ENCODE assay signal across 15 cellular contexts in the genomic region with DNA sequence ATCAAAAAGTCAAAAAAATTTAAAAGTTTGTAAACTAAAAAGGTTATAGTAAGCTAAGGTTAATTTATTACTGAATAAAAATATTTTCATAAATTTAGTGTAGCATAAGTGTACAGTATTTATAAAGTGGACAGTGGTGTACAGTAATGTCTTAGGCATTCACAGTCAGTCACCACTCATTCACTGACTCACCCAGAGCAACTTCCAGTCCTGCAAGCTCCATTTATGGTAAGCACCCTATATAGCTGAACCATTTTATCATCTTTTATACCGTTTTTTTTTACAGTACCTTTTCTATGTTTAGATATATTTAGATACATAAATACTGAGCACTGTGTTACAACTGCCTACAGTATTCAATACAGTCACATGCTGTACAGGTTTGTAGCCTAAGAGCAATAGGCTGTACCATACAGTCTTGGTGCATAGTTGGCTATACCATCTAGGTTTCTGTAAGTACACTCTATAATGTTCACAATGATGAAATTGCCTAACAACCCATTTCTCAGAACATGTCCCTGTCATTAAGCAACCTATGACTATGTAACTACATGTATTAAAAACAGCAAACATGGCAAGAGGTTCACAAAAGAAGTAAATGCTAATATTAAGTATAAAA. TPM values are rescaled to one million over a fixed set of nuclear protein-coding genes. Genes with fewer than 3 reads are reported as not detected.
DNase-seq lines count a peak whose midpoint lies in the region; ATAC-seq, FAIRE-seq and TF ChIP-seq lines count a peak whose summit lies in the region.
"Had no signal": no experiment of that assay in that cellular context is flagged by ENCODE, and none has a peak within 500 bp of the region (broad histone marks: within the 10 kb centered on the region; RNA-seq: fewer than 3 reads in every experiment).

No MANE protein-coding gene starts in this region.

- FAIRE-seq in GM12878 (lab: Jason Lieb, UNC) = no peak
- FAIRE-seq: GM12892 had no signal

- in situ Hi-C loops in GM12878 (cut with MboI) = no loop called here

- RAD21 ChIA-PET in GM12878 (lab: Charles Lee; ENCODE audit: unreplicated experiment) = interaction anchor here (0.7 to 8.3 kb wide), 14 partner anchors 14 to 432 kb away, joined by 3 to 257 read pairs (median 7); a partner anchor contains a TSS

- BruUV-seq in GM12878 (replicated peaks; lab: Mats Ljungman, UMichigan) = no TSS peak

- DNase-seq in AG20443 (ENCODE audit: low spot score) (peak; percentile 4), M059J (ENCODE audit: low read depth) (peak; percentile 79), GM12878 (ENCODE audit: low read depth, low spot score) (no peak), kidney epithelial cell (ENCODE audit: low read depth) (peak; percentile 50), NOMO-1 treated with DMSO at 0.1 percent for 48 hours (lab: John Stamatoyannopoulos, UW; ENCODE audit: unreplicated experiment) (no peak), SK-N-DZ (ENCODE audit: low spot score) (no peak), NCI-H1092 treated with DMSO at 0.1 percent for 48 hours (lab: John Stamatoyannopoulos, UW) (no peak)
- DNase-seq: activated CD4-positive, CD25-positive, alpha-beta regulatory T cell; cortex of kidney; hippocampal formation; NCI-H446; SHP77 treated with DMSO at 0.1 percent for 48 hours had no signal

- SMC1A ChIA-PET in GM12878 (lab: Charles Lee; ENCODE audit: uncharacterized antibody, unreplicated experiment) = interaction anchor here (0.7 to 15.3 kb wide), 14 partner anchors 13 to 432 kb away, joined by 3 to 403 read pairs (median 14); no protein-coding TSS in a partner anchor

- 0% methylated on average over 1 of the region's 1 CpG for WGBS in GM12878 (ENCODE audit: insufficient coverage, insufficient replicate concordance, low lambda C conversion rate, missing lambda C conversion rate)

- H3K79me2 ChIP-seq in GM12878 (ENCODE audit: control insufficient read depth, insufficient read depth, low read length) = peaks cover 14% of the 10 kb centered on the region

- H4K20me1 ChIP-seq in GM12878 (ENCODE audit: control insufficient read depth, insufficient read depth) = no peaks in the 10 kb centered on the region

- no peak overlapping the region for H3K4me2 ChIP-seq in GM12878 (ENCODE audit: control insufficient read depth, insufficient read depth)

- no peak for TF ChIP-seq RAD21 in GM12878 (IDR thresholded peaks at IDR 0.05; ENCODE audit: insufficient read depth, low read depth, low read length)

- H3K36me3 ChIP-seq in GM12878 (ENCODE audit: control insufficient read depth in 2 of 2, insufficient read depth in 2 of 2, low read length in 1 of 2) (no peaks in the 10 kb centered on the region), kidney epithelial cell (ENCODE audit: control insufficient read depth, insufficient read depth, low read length) (no peaks in the 10 kb centered on the region)

- intact Hi-C loops in GM12878 (cut with micrococcal nuclease; ENCODE audit: unreplicated experiment) = loop anchor here (5.0 kb wide), 1 partner anchor 58 kb away; no protein-coding TSS in a partner anchor

- H3K9me3 ChIP-seq in GM12878 (replicated peaks; ENCODE audit: control insufficient read depth, insufficient read depth, low read length) = no peaks in the 10 kb centered on the region

- H3K4me1 ChIP-seq in GM12878 (ENCODE audit: control insufficient read depth, insufficient read depth, low read length) = peaks cover 3% of the 10 kb centered on the region

- H2AFZ ChIP-seq in GM12878 (ENCODE audit: control insufficient read depth, low read depth, low read length) = no peak overlapping the region

- H3K4me3 ChIP-seq in GM12878 (no peak overlapping the region), kidney epithelial cell (ENCODE audit: low read depth, low read length) (no peak overlapping the region)

- POLR2A ChIA-PET in GM12878 (lab: Charles Lee) = interaction anchor here (0.7 to 1.0 kb wide), 3 partner anchors 19 to 172 kb away, joined by 3 read pairs; no protein-coding TSS in a partner anchor

- ATAC-seq in GM12878 (peak; percentile 16; the same call in 2 of the 3 replicates), HG02973 (IDR thresholded peaks at IDR 0.05; ENCODE audit: unreplicated experiment) (no peak)
- ATAC-seq: sciatic nerve had no signal

- H3K27me3 ChIP-seq in GM12878 (replicated peaks in 1 of 2; ENCODE audit: control insufficient read depth in 2 of 2, insufficient read depth in 2 of 2, low read length in 1 of 2) = no peaks in the 10 kb centered on the region
- no peaks in the 10 kb centered on the region for H3K27me3 ChIP-seq in kidney epithelial cell (ENCODE audit: control insufficient read depth, insufficient read depth, low read length)

- TF ChIP-seq CTCF in GM12878 (IDR thresholded peaks at IDR 0.05 in 2 of 3, conservative IDR thresholded peaks at IDR 0.05 in 1 of 3; ENCODE audit: control insufficient read depth in 2 of 3, extremely low read depth in 1 of 3, insufficient read depth in 1 of 3, low read depth in 3 of 3, low read length in 3 of 3) (no peak), kidney epithelial cell (IDR thresholded peaks at IDR 0.05; ENCODE audit: insufficient read depth, low read length, poor library complexity, severe bottlenecking) (no peak)

- no peak overlapping the region for H3K27ac ChIP-seq in GM12878 (ENCODE audit: control insufficient read depth, insufficient read depth)

- TF ChIP-seq EP300 in GM12878 (IDR thresholded peaks at IDR 0.05; ENCODE audit: borderline replicate concordance in 1 of 2, control insufficient read depth in 1 of 2, low read depth in 2 of 2, low read length in 2 of 2) = no peak

- no peak for TF ChIP-seq POLR2A in GM12878 (IDR thresholded peaks at IDR 0.05; ENCODE audit: low read depth, low read length)

- CTCF ChIA-PET in GM12878 (lab: Yijun Ruan, JAX) = interaction anchor here (0.7 to 13.2 kb wide), 18 partner anchors 9 to 432 kb away, joined by 3 to 337 read pairs (median 9); a partner anchor contains a TSS

- H3K9ac ChIP-seq in GM12878 (ENCODE audit: control insufficient read depth, insufficient read depth, low read length) = no peak overlapping the region

TF ChIP-seq in GM12878, 131 proteins besides CTCF, POLR2A, EP300 and RAD21:
- TF ChIP-seq HDGF (IDR thresholded peaks at IDR 0.05) (no peak), RB1 (IDR thresholded peaks at IDR 0.05; ENCODE audit: borderline replicate concordance) (no peak), CHD1 (IDR thresholded peaks at IDR 0.05; ENCODE audit: low read depth, low read length) (no peak), MYC (IDR thresholded peaks at IDR 0.05; ENCODE audit: insufficient read depth, insufficient read length, insufficient replicate concordance, low read length, severe bottlenecking) (no peak), BHLHE40 (IDR thresholded peaks at IDR 0.05; ENCODE audit: borderline replicate concordance in 1 of 2, low read depth in 2 of 2, low read length in 1 of 2) (no peak), SUZ12 (IDR thresholded peaks at IDR 0.05; ENCODE audit: unreplicated experiment) (no peak)
- TF ChIP-seq, protein P1, sequence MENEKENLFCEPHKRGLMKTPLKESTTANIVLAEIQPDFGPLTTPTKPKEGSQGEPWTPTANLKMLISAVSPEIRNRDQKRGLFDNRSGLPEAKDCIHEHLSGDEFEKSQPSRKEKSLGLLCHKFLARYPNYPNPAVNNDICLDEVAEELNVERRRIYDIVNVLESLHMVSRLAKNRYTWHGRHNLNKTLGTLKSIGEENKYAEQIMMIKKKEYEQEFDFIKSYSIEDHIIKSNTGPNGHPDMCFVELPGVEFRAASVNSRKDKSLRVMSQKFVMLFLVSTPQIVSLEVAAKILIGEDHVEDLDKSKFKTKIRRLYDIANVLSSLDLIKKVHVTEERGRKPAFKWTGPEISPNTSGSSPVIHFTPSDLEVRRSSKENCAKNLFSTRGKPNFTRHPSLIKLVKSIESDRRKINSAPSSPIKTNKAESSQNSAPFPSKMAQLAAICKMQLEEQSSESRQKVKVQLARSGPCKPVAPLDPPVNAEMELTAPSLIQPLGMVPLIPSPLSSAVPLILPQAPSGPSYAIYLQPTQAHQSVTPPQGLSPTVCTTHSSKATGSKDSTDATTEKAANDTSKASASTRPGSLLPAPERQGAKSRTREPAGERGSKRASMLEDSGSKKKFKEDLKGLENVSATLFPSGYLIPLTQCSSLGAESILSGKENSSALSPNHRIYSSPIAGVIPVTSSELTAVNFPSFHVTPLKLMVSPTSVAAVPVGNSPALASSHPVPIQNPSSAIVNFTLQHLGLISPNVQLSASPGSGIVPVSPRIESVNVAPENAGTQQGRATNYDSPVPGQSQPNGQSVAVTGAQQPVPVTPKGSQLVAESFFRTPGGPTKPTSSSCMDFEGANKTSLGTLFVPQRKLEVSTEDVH (IDR thresholded peaks at IDR 0.05; ENCODE audit: low read depth, partially characterized antibody) = no peak

RNA-seq across cellular contexts. Expression of a gene that starts 18.6 kb away (rescaled TPM):
- total RNA-seq in M059J (2014; rRNA removed; shearing (Covaris generic)) = 107 and 142 TPM in 2 replicates
- total RNA-seq in GM12878 (2013; cell fraction: nucleolus; rRNA removed) = 94.3 and 107 TPM in 2 replicates
- total RNA-seq in GM12878 (2014; rRNA removed) (53.5 and 60.1 TPM in 2 replicates), GM12878 (2014; rRNA removed; fragmentation: Illumina TruSeq; extraction: Trizol) (66.6 and 71.9 TPM in 2 replicates), GM12878 (2021) (59.1 TPM in 2 replicates), kidney epithelial cell (68.0 and 70.4 TPM in 2 replicates)
- polyA plus RNA-seq in GM12878 (2011; ENCODE audit: low read depth) = 9.7 TPM
- polyA plus RNA-seq in GM12878 (2011; rRNA removed) (50.4 and 80.9 TPM in 2 replicates), GM12878 (2014; fragmentation: Illumina TruSeq; extraction: Trizol) (57.5 and 78.8 TPM in 2 replicates), GM12878 (2014; fragmentation: Nextera tagmentation; extraction: Ambion mirVana) (10 to 100 TPM; 20.7 to 23.6 TPM), GM12878 (2014; rRNA removed) (36.2 and 38.8 TPM in 2 replicates), GM12878 (2016; fragmentation: Nextera tagmentation; extraction: Ambion mirVana) (10 to 100 TPM; 35.7 to 40.4 TPM)
- polyA plus RNA-seq in GM12878 (2011; cell fraction: cytosol; rRNA removed) = 21.7 and 25.6 TPM in 2 replicates
- polyA plus RNA-seq in GM12878 (2011; cell fraction: nucleus; rRNA removed) = 25.4 and 39.7 TPM in 2 replicates
- 16.0 and 24.3 TPM in 2 replicates for polyA plus RNA-seq in GM12878 (2012)
- polyA minus RNA-seq in GM12878 (2011; rRNA and poly(A)+ RNA removed) = 86.8 and 92.8 TPM in 2 replicates
- polyA minus RNA-seq in GM12878 (2011; cell fraction: cytosol; rRNA and poly(A)+ RNA removed) = 33.5 and 50.7 TPM in 2 replicates
- polyA minus RNA-seq in GM12878 (2011; cell fraction: nucleus; rRNA and poly(A)+ RNA removed) = 20.4 and 42.1 TPM in 2 replicates
- polyA plus RNA-seq in SK-N-DZ (2014; cell fraction: cytosol; rRNA removed) = 14.4 and 21.7 TPM in 2 replicates
- polyA plus RNA-seq in SK-N-DZ (2014; cell fraction: nucleus; rRNA removed) = 13.4 and 14.9 TPM in 2 replicates

Comparison
In these comparisons a context has a peak if more than half of its experiments do, and no peak if none do; other contexts are left out.
1. DNase-seq: peak in AG20443 (single experiment), M059J (single experiment) and kidney epithelial cell (single experiment); none in GM12878 (single experiment), NOMO-1 treated with DMSO at 0.1 percent for 48 hours (single experiment), SK-N-DZ (single experiment) and NCI-H1092 treated with DMSO at 0.1 percent for 48 hours (single experiment).